Comparison of ENCODE assay signal across 13 cellular contexts in genomic region chr12:122701491-122701890, GRCh38. TPM values are rescaled to one million over a fixed set of nuclear protein-coding genes. Genes with fewer than 3 reads are reported as not detected.
DNase-seq lines count a peak whose midpoint lies in the region; ATAC-seq, FAIRE-seq and TF ChIP-seq lines count a peak whose summit lies in the region.
"Not testable (repeated sequence)": the region's sequence is repeated elsewhere in the genome, so short reads cannot be mapped to it uniquely, and the experiment has no call there.
"Had no signal": no experiment of that assay in that cellular context is flagged by ENCODE, and none has a peak within 500 bp of the region (broad histone marks: within the 10 kb centered on the region; RNA-seq: fewer than 3 reads in every experiment).

No MANE protein-coding gene starts in this region.

- not testable (repeated sequence) for H3K27ac Mint-ChIP-seq in dendritic cell treated with granulocyte-macrophage colony-stimulating factor and Interleukin-4, amounts not matched to agents 40 ng/mL and 50 ng/mL, for 4 days

- peaks cover 21% of the 10 kb centered on the region for H3F3A ChIP-seq in PC-9 (ENCODE audit: insufficient read depth, low read depth)

- TF ChIP-seq EP300 in A549 (IDR thresholded peaks at IDR 0.05), result not testable (repeated sequence)

- H3K27me3 Mint-ChIP-seq in dendritic cell treated with granulocyte-macrophage colony-stimulating factor and Interleukin-4, amounts not matched to agents 40 ng/mL and 50 ng/mL, for 4 days, result peaks cover 19% of the 10 kb centered on the region

- not testable (repeated sequence) for H3K9me2 ChIP-seq in PC-9 (ENCODE audit: insufficient read depth)

- H3K4me3 ChIP-seq in A549; HFF-Myc (replicated peaks; ENCODE audit: low read depth, low read length); fibroblast of villous mesenchyme (ENCODE audit: low read depth, low read length): not testable (repeated sequence)
- H3K4me3 ChIP-seq in PC-9 (peak overlapping the region; percentile 32; the same call in 1 of the 2 replicates), lower lobe of right lung (peak overlapping the region; percentile 7), neutrophil (ENCODE audit: low read depth in 1 of 2, low read length in 1 of 2) (peak overlapping the region; percentile 66 to 90), subcutaneous abdominal adipose tissue (ENCODE audit: low read depth in 1 of 5, low read length in 5 of 5) (peak overlapping the region; percentile 39 to 83 (median 66))

- H4K20me1 ChIP-seq in PC-9 (ENCODE audit: insufficient read depth), result not testable (repeated sequence)

- peak in 1 of 2 experiments; percentile 16; a peak in 3 of 6 replicates for ATAC-seq in A549
- not testable (repeated sequence) for ATAC-seq in lower lobe of right lung

- H3K9ac ChIP-seq in subcutaneous abdominal adipose tissue (ENCODE audit: low read length in 5 of 5), result peak overlapping the region in 3 of 5 donors; percentile 45 to 82 (median 71)

- POLR2A ChIA-PET in A549 (lab: Yijun Ruan, JAX); PC-9 (lab: Charles Lee; ENCODE audit: unreplicated experiment): not testable (repeated sequence)

- peak overlapping the region; percentile 56 for H3K4me3 Mint-ChIP-seq in dendritic cell treated with granulocyte-macrophage colony-stimulating factor and Interleukin-4, amounts not matched to agents 40 ng/mL and 50 ng/mL, for 4 days

- not testable (repeated sequence) for H3K36me3 Mint-ChIP-seq in dendritic cell treated with granulocyte-macrophage colony-stimulating factor and Interleukin-4, amounts not matched to agents 40 ng/mL and 50 ng/mL, for 4 days (ENCODE audit: low read depth)

- not testable (repeated sequence) for H3K9me3 Mint-ChIP-seq in dendritic cell treated with granulocyte-macrophage colony-stimulating factor and Interleukin-4, amounts not matched to agents 40 ng/mL and 50 ng/mL, for 4 days

- not testable (repeated sequence) for H3K27me3 ChIP-seq in PC-9 (ENCODE audit: insufficient read depth, low read depth); lower lobe of right lung (ENCODE audit: low read depth); neutrophil; subcutaneous abdominal adipose tissue (ENCODE audit: control insufficient read depth in 5 of 5, insufficient read depth in 4 of 5, low read length in 5 of 5)

- H3K27ac ChIP-seq in A549, lower lobe of right lung: not testable (repeated sequence)
- H3K27ac ChIP-seq in PC-9, result 0 out of 2 replicates have a peak overlapping the region, but pooled peaks have one; percentile 6
- peak overlapping the region; percentile 91 for H3K27ac ChIP-seq in neutrophil
- peak overlapping the region; percentile 87 for H3K27ac ChIP-seq in subcutaneous abdominal adipose tissue (ENCODE audit: low read depth, low read length)

- peaks cover 49% of the 10 kb centered on the region for H3K4me1 Mint-ChIP-seq in dendritic cell treated with granulocyte-macrophage colony-stimulating factor and Interleukin-4, amounts not matched to agents 40 ng/mL and 50 ng/mL, for 4 days (ENCODE audit: low read depth)

- DNase-seq in A549 (ENCODE audit: low read depth in 1 of 2, low spot score in 1 of 2); PC-9; lower lobe of right lung: not testable (repeated sequence)
- DNase-seq in HFF-Myc (ENCODE audit: extremely low read depth, low read depth) (peak; percentile 50), fibroblast of villous mesenchyme (ENCODE audit: low read depth) (peak; percentile 93)

- not testable (repeated sequence) for TF ChIP-seq CTCF in A549 (IDR thresholded peaks at IDR 0.05); HFF-Myc (IDR thresholded peaks at IDR 0.05; ENCODE audit: low read depth, low read length, missing control alignments); PC-9 (conservative IDR thresholded peaks at IDR 0.05); fibroblast of villous mesenchyme (IDR thresholded peaks at IDR 0.05; ENCODE audit: insufficient read depth, low read depth, low read length); lower lobe of right lung (IDR thresholded peaks at IDR 0.05); neutrophil (IDR thresholded peaks at IDR 0.05)

- not testable (repeated sequence) for TF ChIP-seq POLR2A in A549 (IDR thresholded peaks at IDR 0.05; ENCODE audit: low read length)

- CTCF ChIA-PET in A549 (lab: Yijun Ruan, JAX), result interaction anchor here (0.6 kb wide), 1 partner anchor 49 kb away, joined by 3 read pairs; no protein-coding TSS in a partner anchor
- CTCF ChIA-PET in PC-9 (lab: Charles Lee), result not testable (repeated sequence)

- not testable (repeated sequence) for H3K4me1 ChIP-seq in A549, lower lobe of right lung
- H3K4me1 ChIP-seq in PC-9 (replicated peaks; ENCODE audit: insufficient read depth) (peaks cover 47% of the 10 kb centered on the region), neutrophil (ENCODE audit: control insufficient read depth in 1 of 2, insufficient read depth in 1 of 2, low read depth in 1 of 2, low read length in 1 of 2) (peaks cover 29 to 33% of the 10 kb centered on the region in 2 experiments), subcutaneous abdominal adipose tissue (ENCODE audit: control insufficient read depth in 5 of 5, insufficient read depth in 5 of 5, low read length in 5 of 5) (peaks cover 0 to 21% (median 10%) of the 10 kb centered on the region in 5 donors)

- TF ChIP-seq RAD21 in A549 (conservative IDR thresholded peaks at IDR 0.05 in 1 of 2, IDR thresholded peaks at IDR 0.05 in 1 of 2), result not testable (repeated sequence)

- peak; percentile 32 for FAIRE-seq in A549 (lab: Jason Lieb, UNC)

- intact Hi-C loops in PC-9 (cut with micrococcal nuclease; ENCODE audit: unreplicated experiment); dendritic cell treated with granulocyte-macrophage colony-stimulating factor and Interleukin-4, amounts not matched to agents 40 ng/mL and 50 ng/mL, for 4 days (cut with micrococcal nuclease); lower lobe of right lung (cut with DNase I): not testable (repeated sequence)

- not testable (repeated sequence) for H3K36me3 ChIP-seq in PC-9 (ENCODE audit: low read depth); lower lobe of right lung; neutrophil; subcutaneous abdominal adipose tissue (ENCODE audit: control insufficient read depth in 5 of 5, insufficient read depth in 5 of 5, low read length in 5 of 5)

- not testable (repeated sequence) for H3K4me2 ChIP-seq in A549
- peak overlapping the region; percentile 79 for H3K4me2 ChIP-seq in PC-9

- not testable (repeated sequence) for H3K9me3 ChIP-seq in A549; PC-9 (ENCODE audit: insufficient read depth, low read depth); lower lobe of right lung; neutrophil; subcutaneous abdominal adipose tissue (ENCODE audit: control insufficient read depth in 5 of 5, low read length in 5 of 5)

- BruUV-seq in PC-9 (replicated peaks; lab: Mats Ljungman, UMichigan), result not testable (repeated sequence)

- not testable (repeated sequence) for H2AFZ ChIP-seq in PC-9

- peaks cover 22% of the 10 kb centered on the region for H3K79me2 ChIP-seq in PC-9 (ENCODE audit: low read depth)

- 83% methylated on average over 4 of the region's 4 CpGs for WGBS in A549 (ENCODE audit: missing lambda C conversion rate)

RNA-seq across cellular contexts. Expression of gene HCAR2, which starts 1.7 kb away (rescaled TPM):
- polyA plus RNA-seq in A549 (2011; rRNA removed) (0.07 and 0.09 TPM in 2 replicates), A549 (2017; fragmentation: RNase III; extraction: RNeasy Plus Mini Kit Qiagen cat#74134 plus additional on column Dnase treatment) (0.07 TPM in 1 of 3 replicates, not detected in the others)
- 0.05 and 0.12 TPM in 2 replicates for polyA plus RNA-seq in A549 (2012; cell fraction: cytosol; rRNA removed)
- polyA plus RNA-seq in A549 (2012; cell fraction: nucleus; rRNA removed), result 0.19 and 0.39 TPM in 2 replicates
- 0.34 and 0.37 TPM in 2 replicates for polyA minus RNA-seq in A549 (2011; rRNA and poly(A)+ RNA removed)
- total RNA-seq in PC-9 (2021) (2.0 and 2.6 TPM in 2 replicates), fibroblast of villous mesenchyme (under 0.01 TPM in 1 of 2 replicates, not detected in the other), lower lobe of right lung (26.2 TPM)
- total RNA-seq: CD4-positive, CD25-positive, alpha-beta regulatory T cell; G401; H7; SJSA1 had no signal
- polyA plus RNA-seq: BJ; CD4-positive, CD25-positive, alpha-beta regulatory T cell had no signal

RNA-seq across cellular contexts. Expression of gene HCAR3, which starts 15.1 kb away (rescaled TPM):
- polyA plus RNA-seq in A549 (2011; rRNA removed) (0.07 TPM in 1 of 2 replicates, not detected in the other), A549 (2017; fragmentation: RNase III; extraction: RNeasy Plus Mini Kit Qiagen cat#74134 plus additional on column Dnase treatment) (0.04 TPM in 1 of 3 replicates, not detected in the others)
- 0.04 and 0.09 TPM in 2 replicates for polyA plus RNA-seq in A549 (2012; cell fraction: cytosol; rRNA removed)
- polyA plus RNA-seq in A549 (2012; cell fraction: nucleus; rRNA removed), result 0.16 and 0.27 TPM in 2 replicates
- 0.37 TPM in 1 of 2 replicates, not detected in the other for polyA minus RNA-seq in A549 (2011; rRNA and poly(A)+ RNA removed)
- total RNA-seq in PC-9 (2021) (0.38 and 0.44 TPM in 2 replicates), fibroblast of villous mesenchyme (not detected in 2 replicates), lower lobe of right lung (6.9 TPM)
- total RNA-seq: CD4-positive, CD25-positive, alpha-beta regulatory T cell; G401; H7; SJSA1 had no signal
- polyA plus RNA-seq: BJ; CD4-positive, CD25-positive, alpha-beta regulatory T cell had no signal

RNA-seq across cellular contexts. Expression of gene HCAR1, which starts 29.2 kb away (rescaled TPM):
- 0.05 and 0.07 TPM in 2 replicates for polyA plus RNA-seq in A549 (2011; rRNA removed)
- polyA plus RNA-seq in A549 (2012; cell fraction: cytosol; rRNA removed), result 0.03 and 0.04 TPM in 2 replicates
- polyA plus RNA-seq in A549 (2012; cell fraction: nucleus; rRNA removed), result 0.01 and 0.07 TPM in 2 replicates
- 0.01 to 0.07 TPM (median 0.03 TPM) in 3 replicates for polyA plus RNA-seq in A549 (2017; fragmentation: RNase III; extraction: RNeasy Plus Mini Kit Qiagen cat#74134 plus additional on column Dnase treatment)
- polyA minus RNA-seq in A549 (2011; rRNA and poly(A)+ RNA removed), result 0.04 and 0.05 TPM in 2 replicates
- 4.2 and 5.2 TPM in 2 replicates for total RNA-seq in PC-9 (2021)
- 0.43 and 0.97 TPM in 2 replicates for total RNA-seq in fibroblast of villous mesenchyme
- total RNA-seq in lower lobe of right lung, result 1.6 TPM
- total RNA-seq: CD4-positive, CD25-positive, alpha-beta regulatory T cell; G401; H7; SJSA1 had no signal
- polyA plus RNA-seq: BJ; CD4-positive, CD25-positive, alpha-beta regulatory T cell had no signal

RNA-seq across cellular contexts. Expression of gene DENR, which starts 51.1 kb away (rescaled TPM):
- polyA plus RNA-seq in A549 (2011; rRNA removed) (65.7 and 98.2 TPM in 2 replicates), A549 (2017; fragmentation: RNase III; extraction: RNeasy Plus Mini Kit Qiagen cat#74134 plus additional on column Dnase treatment) (72.6 to 77.4 TPM (median 76.0 TPM) in 3 replicates)
- 26.1 and 26.3 TPM in 2 replicates for polyA plus RNA-seq in A549 (2012; cell fraction: cytosol; rRNA removed)
- 7.4 and 17.5 TPM in 2 replicates for polyA plus RNA-seq in A549 (2012; cell fraction: nucleus; rRNA removed)
- polyA minus RNA-seq in A549 (2011; rRNA and poly(A)+ RNA removed), result 15.5 and 19.9 TPM in 2 replicates
- total RNA-seq in PC-9 (2021) (53.0 and 66.6 TPM in 2 replicates), fibroblast of villous mesenchyme (40.3 and 46.6 TPM in 2 replicates), lower lobe of right lung (30.9 TPM)
